8 cellular contexts compared by ENCODE assay signal in the genomic region with DNA sequence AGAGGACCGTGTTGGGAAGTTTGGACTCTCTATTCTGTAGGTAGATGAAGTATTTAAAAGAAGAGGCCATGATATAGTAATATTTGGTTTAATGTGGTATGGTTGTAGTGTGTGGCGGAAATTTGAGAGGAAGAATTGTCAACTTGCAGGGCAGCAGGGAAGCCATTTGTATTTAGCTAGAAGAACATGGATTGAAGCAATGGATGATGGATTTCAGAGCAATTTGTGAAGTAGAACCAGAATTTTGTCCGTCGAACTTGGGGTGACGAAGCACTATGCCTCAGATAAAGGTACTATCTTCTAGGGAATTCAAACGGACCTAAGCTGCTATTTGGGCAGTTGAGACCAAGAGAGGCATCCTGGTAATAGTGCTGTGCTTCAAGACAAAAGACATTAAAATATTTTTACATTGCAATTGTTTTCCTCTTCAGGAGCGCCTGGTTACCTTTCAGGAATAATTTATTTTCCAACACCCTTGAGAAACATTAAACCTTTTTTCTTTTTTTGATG. TPM values are rescaled to one million over a fixed set of nuclear protein-coding genes. Genes with fewer than 3 reads are reported as not detected.
DNase-seq lines count a peak whose midpoint lies in the region; TF ChIP-seq lines count a peak whose summit lies in the region.

No MANE protein-coding gene starts in this region.

- no peaks in the 10 kb centered on the region for H3K9me3 Mint-ChIP-seq in osteocyte (ENCODE audit: unreplicated experiment)

- H3K9ac ChIP-seq in KMS-11 (no peak overlapping the region), colonic mucosa (ENCODE audit: low read depth in 2 of 2, low read length in 2 of 2) (no peak overlapping the region)

- peak; percentile 20 for DNase-seq in GM06990 (ENCODE audit: extremely low read depth, insufficient read length)
- DNase-seq in colonic mucosa, result no peak
- DNase-seq in osteocyte (ENCODE audit: extremely low spot score, unreplicated experiment), result no peak
- no peak for DNase-seq in epidermal melanocyte (ENCODE audit: insufficient read length, low spot score)
- no peak for DNase-seq in GM10266 (ENCODE audit: extremely low spot score)
- no peak for DNase-seq in SKM-1 (lab: John Stamatoyannopoulos, UW; ENCODE audit: unreplicated experiment)
- DNase-seq in stimulated activated CD4-positive, alpha-beta T cell treated with anti-CD3 and anti-CD28 coated beads, Interleukin-2, amount 100 ng/mL, for 24 hours, result no peak

- H3K27ac Mint-ChIP-seq in osteocyte (ENCODE audit: unreplicated experiment), result peak overlapping the region; percentile 58

- H2AFZ ChIP-seq in KMS-11 (ENCODE audit: low read depth), result peak overlapping the region; percentile 85

- H3K4me3 Mint-ChIP-seq in osteocyte (ENCODE audit: unreplicated experiment), result peak overlapping the region; percentile 96

- H3K9me3 ChIP-seq in colonic mucosa, result no peaks in the 10 kb centered on the region

- H3K4me1 Mint-ChIP-seq in osteocyte (ENCODE audit: unreplicated experiment), result peaks cover 36% of the 10 kb centered on the region

- no peaks in the 10 kb centered on the region for H3K36me3 Mint-ChIP-seq in osteocyte (ENCODE audit: unreplicated experiment)

- H4K20me1 ChIP-seq in KMS-11 (ENCODE audit: insufficient read depth), result no peaks in the 10 kb centered on the region

- H3K36me3 ChIP-seq in GM06990 (ENCODE audit: control insufficient read depth, insufficient read depth, low read length) (peaks cover 2% of the 10 kb centered on the region; the same call in 1 of the 2 replicates), KMS-11 (ENCODE audit: insufficient read depth) (no peaks in the 10 kb centered on the region), colonic mucosa (no peaks in the 10 kb centered on the region)

- H3K79me2 ChIP-seq in KMS-11 (ENCODE audit: insufficient read depth, low read depth), result peaks cover 31% of the 10 kb centered on the region; the same call in 1 of the 2 replicates

- H3K4me1 ChIP-seq in KMS-11 (ENCODE audit: low read depth, poor library complexity, severe bottlenecking), result peaks cover 31% of the 10 kb centered on the region
- peaks cover 7% of the 10 kb centered on the region for H3K4me1 ChIP-seq in colonic mucosa

- intact Hi-C loops in colonic mucosa (cut with DNase I), result no loop called here

- TF ChIP-seq CTCF in GM06990 (IDR thresholded peaks at IDR 0.05; ENCODE audit: insufficient read depth, low read length, poor library complexity, severe bottlenecking) (no peak), KMS-11 (conservative IDR thresholded peaks at IDR 0.05; ENCODE audit: low read depth, low read length) (no peak), colonic mucosa (IDR thresholded peaks at IDR 0.05) (no peak), osteocyte (IDR thresholded peaks at IDR 0.05) (no peak), GM10266 (IDR thresholded peaks at IDR 0.05; ENCODE audit: control insufficient read depth, insufficient read depth, low read depth, missing control alignments) (no peak)

- no peaks in the 10 kb centered on the region for H3K27me3 Mint-ChIP-seq in osteocyte (ENCODE audit: unreplicated experiment)

- peak overlapping the region; percentile 74 for H3K4me2 ChIP-seq in KMS-11

- H3K4me3 ChIP-seq in GM06990 (replicated peaks; ENCODE audit: low read depth, low read length) (no peak overlapping the region), KMS-11 (IDR thresholded peaks at IDR 0.05; ENCODE audit: insufficient read depth, low read depth, low read length) (no peak overlapping the region), colonic mucosa (peak overlapping the region; percentile 2)

- no peaks in the 10 kb centered on the region for H3K27me3 ChIP-seq in GM06990 (replicated peaks; ENCODE audit: control insufficient read depth, insufficient read depth, low read length)
- H3K27me3 ChIP-seq in KMS-11 (ENCODE audit: insufficient read depth, low read depth), result no peaks in the 10 kb centered on the region
- H3K27me3 ChIP-seq in colonic mucosa, result no peaks in the 10 kb centered on the region

- H3K27ac ChIP-seq in KMS-11 (peak overlapping the region; percentile 22; the same call in 1 of the 2 replicates), colonic mucosa (no peak overlapping the region)

RNA-seq across cellular contexts. Expression of a gene that starts 0.6 kb away (rescaled TPM):
- total RNA-seq in colonic mucosa (10 to 100 TPM; 32.3 to 42.7 TPM), osteocyte (66.7 and 68.7 TPM in 2 replicates)

RNA-seq across cellular contexts. Expression of a gene that starts 28.7 kb away (rescaled TPM):
- total RNA-seq in colonic mucosa (10 to 100 TPM in 1 of 2 donors, 1 to 10 TPM in 1; 9.7 to 27.6 TPM), osteocyte (6.9 and 8.1 TPM in 2 replicates)

RNA-seq across cellular contexts. Expression of a gene that starts 28.9 kb away (rescaled TPM):
- 1 to 10 TPM; 4.8 to 5.6 TPM for total RNA-seq in colonic mucosa
- 11.6 and 12.6 TPM in 2 replicates for total RNA-seq in osteocyte
